In genomic region chr14:22965916-22966782, GRCh38 we compare ENCODE assay signal across 1 cellular context.
TF ChIP-seq lines count a peak whose summit lies in the region.
"Not testable (repeated sequence)": the region's sequence is repeated elsewhere in the genome, so short reads cannot be mapped to it uniquely, and the experiment has no call there.

No MANE protein-coding gene starts in this region.

TF ChIP-seq in HepG2, 621 proteins besides CTCF, POLR2A, EP300 and RAD21 (continued from another document and continues in another):
- 0 out of 2 replicates have a peak, but pooled peaks have one; percentile 46 for TF ChIP-seq ZHX2 (IDR thresholded peaks at IDR 0.05; ENCODE audit: low read depth)
- not testable (repeated sequence) for TF ChIP-seq ZHX2 (CRISPR knock-in tag; IDR thresholded peaks at IDR 0.05; ENCODE audit: borderline replicate concordance); FOXA1 (IDR thresholded peaks at IDR 0.05)
- peak; percentile 73; the same call in 1 of the 2 replicates for TF ChIP-seq ZNF232 (CRISPR knock-in tag; IDR thresholded peaks at IDR 0.05; ENCODE audit: borderline replicate concordance)
- TF ChIP-seq FOXA1 (CRISPR knock-in tag; IDR thresholded peaks at IDR 0.05), result peak; percentile 46
- TF ChIP-seq THAP11 (CRISPR knock-in tag; IDR thresholded peaks at IDR 0.05), result peak; percentile 44
- TF ChIP-seq PHF5A (CRISPR knock-in tag; IDR thresholded peaks at IDR 0.05; ENCODE audit: low read depth, unreplicated experiment), result peak; percentile 22
- TF ChIP-seq ZNF280D (CRISPR knock-in tag; IDR thresholded peaks at IDR 0.05), result peak; percentile 90
- TF ChIP-seq ZBTB34 (CRISPR knock-in tag; IDR thresholded peaks at IDR 0.05), result peak; percentile 89
- TF ChIP-seq ZNF607 (CRISPR knock-in tag; IDR thresholded peaks at IDR 0.05; ENCODE audit: borderline replicate concordance), result peak; percentile 66; the same call in 1 of the 2 replicates
- peak; percentile 68; the same call in 1 of the 2 replicates for TF ChIP-seq ZNF20 (CRISPR knock-in tag; IDR thresholded peaks at IDR 0.05)
- 0 out of 2 replicates have a peak, but pooled peaks have one; percentile 31 for TF ChIP-seq ZFP91 (CRISPR knock-in tag; IDR thresholded peaks at IDR 0.05; ENCODE audit: borderline replicate concordance)
- peak; percentile 76; the same call in 1 of the 2 replicates for TF ChIP-seq EHMT2 (IDR thresholded peaks at IDR 0.05; ENCODE audit: borderline replicate concordance, low read depth, low read length)
- peak; percentile 95 for TF ChIP-seq ZNF580 (CRISPR knock-in tag; IDR thresholded peaks at IDR 0.05; ENCODE audit: borderline replicate concordance, low read depth)
- peak; percentile 61 for TF ChIP-seq HNF1B (CRISPR knock-in tag; IDR thresholded peaks at IDR 0.05)
- TF ChIP-seq FLYWCH1 (CRISPR knock-in tag; IDR thresholded peaks at IDR 0.05), result peak; percentile 8; the same call in 1 of the 2 replicates
- peak; percentile 43; the same call in 1 of the 2 replicates for TF ChIP-seq ZNF263 (CRISPR knock-in tag; IDR thresholded peaks at IDR 0.05)
- TF ChIP-seq SALL1 (CRISPR knock-in tag; IDR thresholded peaks at IDR 0.05), result peak; percentile 84
- peak; percentile 66; the same call in 1 of the 2 replicates for TF ChIP-seq BORCS8-MEF2B (CRISPR knock-in tag; IDR thresholded peaks at IDR 0.05)
- peak; percentile 31; the same call in 1 of the 2 replicates for TF ChIP-seq DRAP1 (CRISPR knock-in tag; IDR thresholded peaks at IDR 0.05)
- TF ChIP-seq ZFP90 (CRISPR knock-in tag; IDR thresholded peaks at IDR 0.05; ENCODE audit: borderline replicate concordance), result 0 out of 2 replicates have a peak, but pooled peaks have one; percentile 26
- TF ChIP-seq KDM6A (CRISPR knock-in tag; IDR thresholded peaks at IDR 0.05; ENCODE audit: low read depth), result peak; percentile 64
- TF ChIP-seq TP53 (CRISPR knock-in tag; conservative IDR thresholded peaks at IDR 0.05), result 0 out of 2 replicates have a peak, but pooled peaks have one; percentile 39
- TF ChIP-seq RFXANK (CRISPR knock-in tag; IDR thresholded peaks at IDR 0.05), result 0 out of 2 replicates have a peak, but pooled peaks have one; percentile 53
- peak; percentile 31; the same call in 1 of the 2 replicates for TF ChIP-seq JUND (CRISPR knock-in tag; IDR thresholded peaks at IDR 0.05)
- TF ChIP-seq ZSCAN9 (CRISPR knock-in tag; IDR thresholded peaks at IDR 0.05; ENCODE audit: borderline replicate concordance), result peak; percentile 8; the same call in 1 of the 2 replicates
- peak; percentile 57; the same call in 1 of the 2 replicates for TF ChIP-seq TEF (CRISPR knock-in tag; IDR thresholded peaks at IDR 0.05)
- peak; percentile 90 for TF ChIP-seq NCOR1 (IDR thresholded peaks at IDR 0.05; ENCODE audit: borderline replicate concordance, low read length)
- peak; percentile 70 for TF ChIP-seq HOXA5 (CRISPR knock-in tag; IDR thresholded peaks at IDR 0.05)
- TF ChIP-seq ARID4A (CRISPR knock-in tag; IDR thresholded peaks at IDR 0.05; ENCODE audit: borderline replicate concordance), result peak; percentile 66; the same call in 1 of the 2 replicates
- peak; percentile 77; the same call in 1 of the 2 replicates for TF ChIP-seq ZHX1 (CRISPR knock-in tag; IDR thresholded peaks at IDR 0.05; ENCODE audit: low read depth)
